ENCODE assay signal across 8 cellular contexts in genomic region chr7:6854747-6855562, GRCh38. TPM values are rescaled to one million over a fixed set of nuclear protein-coding genes. Genes with fewer than 3 reads are reported as not detected.
DNase-seq lines count a peak whose midpoint lies in the region; ATAC-seq and TF ChIP-seq lines count a peak whose summit lies in the region.
"Not testable (repeated sequence)": the region's sequence is repeated elsewhere in the genome, so short reads cannot be mapped to it uniquely, and the experiment has no call there.

No MANE protein-coding gene starts in this region.

- H3K4me3 Mint-ChIP-seq in CD14-positive monocyte (peak overlapping the region; percentile 66 to 86), endodermal cell (peak overlapping the region; percentile 66), neural crest cell (peak overlapping the region; percentile 66)
- H3K4me3 Mint-ChIP-seq in stimulated activated naive CD8-positive, alpha-beta T cell treated with anti-CD3 and anti-CD28 coated beads, Interleukin-15, amount 100 ng/mL, for 72 hours, result peak overlapping the region; percentile 85 to 90

- H3K36me3 ChIP-seq in ascending aorta; endodermal cell (ENCODE audit: control insufficient read depth, insufficient read depth, low read length): not testable (repeated sequence)

- not testable (repeated sequence) for H3K9ac ChIP-seq in endodermal cell (ENCODE audit: extremely low read depth, low read length, poor library complexity, severe bottlenecking)

- not testable (repeated sequence) for H3K9me3 Mint-ChIP-seq in CD14-positive monocyte; endodermal cell; neural crest cell; stimulated activated naive CD8-positive, alpha-beta T cell treated with anti-CD3 and anti-CD28 coated beads, Interleukin-15, amount 100 ng/mL, for 72 hours

- intact Hi-C loops in CD14-positive monocyte (cut with micrococcal nuclease), result loop anchor here in 1 of 2 donors (5.0 kb wide), 1 partner anchor 533 kb away; no protein-coding TSS in a partner anchor
- intact Hi-C loops in ascending aorta (cut with DNase I), result not testable (repeated sequence)

- H3K4me1 Mint-ChIP-seq in CD14-positive monocyte, endodermal cell, neural crest cell: not testable (repeated sequence)
- H3K4me1 Mint-ChIP-seq in stimulated activated naive CD8-positive, alpha-beta T cell treated with anti-CD3 and anti-CD28 coated beads, Interleukin-15, amount 100 ng/mL, for 72 hours, result peaks cover 16% of the 10 kb centered on the region

- not testable (repeated sequence) for DNase-seq in CD14-positive monocyte (ENCODE audit: low spot score); HFF-Myc (ENCODE audit: extremely low read depth, low read depth); ascending aorta (ENCODE audit: low spot score in 2 of 2); neural crest cell (ENCODE audit: low read depth, low spot score)
- peak; percentile 72 for DNase-seq in endodermal cell
- peak; percentile 26 to 36 for DNase-seq in stimulated activated naive CD8-positive, alpha-beta T cell treated with anti-CD3 and anti-CD28 coated beads, Interleukin-15, amount 100 ng/mL, for 72 hours

- H3K36me3 Mint-ChIP-seq in CD14-positive monocyte; endodermal cell (ENCODE audit: low read depth); neural crest cell (ENCODE audit: low read depth): not testable (repeated sequence)

- peak overlapping the region; percentile 17; the same call in 1 of the 2 replicates for H3K4me3 ChIP-seq in HFF-Myc (replicated peaks; ENCODE audit: low read depth, low read length)
- H3K4me3 ChIP-seq in WI38 (ENCODE audit: low read depth, low read length), result 0 out of 2 replicates have a peak overlapping the region, but pooled peaks have one; percentile 14
- H3K4me3 ChIP-seq in ascending aorta, result peak overlapping the region; percentile 40 to 60
- peak overlapping the region; percentile 69 for H3K4me3 ChIP-seq in endodermal cell (ENCODE audit: low read length)
- peak overlapping the region; percentile 31 for H3K4me3 ChIP-seq in iPS-11a (ENCODE audit: low read depth, low read length)

- not testable (repeated sequence) for H3K27ac ChIP-seq in ascending aorta; endodermal cell (ENCODE audit: low read depth, low read length)

- 3% methylated on average over 66 of the region's 71 CpGs; no CpG with 5 or more reads in 1 of the 2 experiments for WGBS in endodermal cell (ENCODE audit: insufficient coverage in 1 of 2, insufficient read length in 1 of 2), 2 experiments

- H3K9me3 ChIP-seq in ascending aorta; endodermal cell (ENCODE audit: control insufficient read depth, low read length): not testable (repeated sequence)

- TF ChIP-seq CTCF in CD14-positive monocyte (IDR thresholded peaks at IDR 0.05); HFF-Myc (IDR thresholded peaks at IDR 0.05; ENCODE audit: low read depth, low read length, missing control alignments); WI38 (IDR thresholded peaks at IDR 0.05; ENCODE audit: low read depth, low read length); ascending aorta (IDR thresholded peaks at IDR 0.05); endodermal cell (conservative IDR thresholded peaks at IDR 0.05); neural crest cell (conservative IDR thresholded peaks at IDR 0.05): not testable (repeated sequence)

- H3K27me3 ChIP-seq in ascending aorta; endodermal cell (ENCODE audit: control insufficient read depth, insufficient read depth, low read length, poor library complexity, severe bottlenecking): not testable (repeated sequence)

- H3K4me1 ChIP-seq in ascending aorta; endodermal cell (ENCODE audit: control insufficient read depth, insufficient read depth, low read length): not testable (repeated sequence)

- H3K27ac Mint-ChIP-seq in CD14-positive monocyte; endodermal cell; neural crest cell (ENCODE audit: unreplicated experiment): not testable (repeated sequence)
- H3K27ac Mint-ChIP-seq in stimulated activated naive CD8-positive, alpha-beta T cell treated with anti-CD3 and anti-CD28 coated beads, Interleukin-15, amount 100 ng/mL, for 72 hours, result peak overlapping the region; percentile 76 to 87

- H3K27me3 Mint-ChIP-seq in CD14-positive monocyte (ENCODE audit: low read depth in 3 of 3) (peaks cover 14 to 40% (median 24%) of the 10 kb centered on the region in 3 donors), neural crest cell (ENCODE audit: low read depth) (peaks cover 21% of the 10 kb centered on the region)
- not testable (repeated sequence) for H3K27me3 Mint-ChIP-seq in endodermal cell (ENCODE audit: insufficient read depth)
- H3K27me3 Mint-ChIP-seq in stimulated activated naive CD8-positive, alpha-beta T cell treated with anti-CD3 and anti-CD28 coated beads, Interleukin-15, amount 100 ng/mL, for 72 hours, result peaks cover 12% of the 10 kb centered on the region

- ATAC-seq in stimulated activated naive CD8-positive, alpha-beta T cell treated with anti-CD3 and anti-CD28 coated beads, Interleukin-15, amount 100 ng/mL, for 72 hours, result not testable (repeated sequence)

RNA-seq across cellular contexts. Expression of gene CCZ1B, which starts 28.9 kb away (rescaled TPM):
- polyA plus RNA-seq in CD14-positive monocyte, result 10 to 100 TPM; 20.4 to 21.9 TPM
- total RNA-seq in ascending aorta, result 24.6 TPM
- total RNA-seq in endodermal cell, result 10 to 100 TPM; 84.7 to 93.7 TPM
- 56.4 TPM for polyA plus RNA-seq in endodermal cell (2013, experiment 1 of 2)
- 55.9 TPM for polyA plus RNA-seq in endodermal cell (2013, experiment 2 of 2)
- 55.8 and 72.0 TPM in 2 replicates for total RNA-seq in neural crest cell

Comparison
In these comparisons a context has a peak if more than half of its experiments do, and no peak if none do; other contexts are left out.
1. H3K4me3 ChIP-seq: peak in every context shown above with its lines; median percentile 69 in endodermal cell; 50 in ascending aorta; 31 in iPS-11a; 17 in HFF-Myc; 14 in WI38.